In the genomic region with DNA sequence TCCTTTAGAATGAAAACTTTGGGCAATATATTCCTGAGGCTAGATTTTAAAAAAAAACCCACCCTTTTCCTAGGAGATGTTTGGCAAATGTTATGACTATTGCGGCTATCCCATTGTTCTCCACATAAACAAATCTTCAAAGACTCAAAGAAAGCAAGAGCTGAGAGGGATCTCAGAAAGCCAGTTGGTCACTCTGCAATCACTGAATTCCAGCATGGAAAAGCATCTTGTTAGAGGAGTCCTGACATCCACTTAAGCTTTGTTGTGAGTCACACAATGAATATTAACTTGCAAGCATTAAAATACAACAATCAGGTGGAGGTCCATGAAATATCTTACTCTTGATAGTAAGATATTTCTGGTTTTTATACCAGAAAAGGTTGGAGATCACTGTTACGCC, we compare ENCODE assay signal across 20 cellular contexts. TPM values are rescaled to one million over a fixed set of nuclear protein-coding genes. Genes with fewer than 3 reads are reported as not detected.
DNase-seq lines count a peak whose midpoint lies in the region; ATAC-seq and TF ChIP-seq lines count a peak whose summit lies in the region.
"Had no signal": no experiment of that assay in that cellular context is flagged by ENCODE, and none has a peak within 500 bp of the region (broad histone marks: within the 10 kb centered on the region; RNA-seq: fewer than 3 reads in every experiment).

No MANE protein-coding gene starts in this region.

- no peak for TF ChIP-seq EP300 in upper lobe of left lung (IDR thresholded peaks at IDR 0.05)

- no peaks in the 10 kb centered on the region for H3K79me1 ChIP-seq in mesenchymal stem cell (replicated peaks; ENCODE audit: low read length, poor library complexity, severe bottlenecking)

- 77% methylated on average over 2 of the region's 2 CpGs for WGBS in mesenchymal stem cell
- WGBS in upper lobe of left lung, 2 donors: 85 to 93% methylated on average over 2 of the region's 2 CpGs

- H2AFZ ChIP-seq in mesenchymal stem cell (ENCODE audit: low read depth, low read length): no peak overlapping the region

- no peak overlapping the region for H3K4me3 ChIP-seq in brain microvascular endothelial cell (ENCODE audit: low read depth, low read length)
- H3K4me3 ChIP-seq in mesenchymal stem cell (ENCODE audit: insufficient read depth in 1 of 2, low read depth in 1 of 2, low read length in 2 of 2): no peak overlapping the region
- no peak overlapping the region for H3K4me3 ChIP-seq in upper lobe of left lung
- H3K4me3 ChIP-seq: thoracic aorta had no signal

- ATAC-seq in upper lobe of left lung (ENCODE audit: low FRiP score in 2 of 2) (no peak), HG02588 (IDR thresholded peaks at IDR 0.05; ENCODE audit: unreplicated experiment) (no peak)
- ATAC-seq: stimulated activated effector memory CD8-positive, alpha-beta T cell treated with anti-CD3 and anti-CD28 coated beads, Interleukin-12 subunit alpha, Interleukin-12 subunit beta, amount 100 ng/mL, for 72 hours had no signal

- H3K9ac ChIP-seq in mesenchymal stem cell (ENCODE audit: low read length): peak overlapping the region; percentile 34

- H2BK5ac ChIP-seq in mesenchymal stem cell (ENCODE audit: low read depth, low read length, poor library complexity, severe bottlenecking): peak overlapping the region; percentile 46

- no peak for TF ChIP-seq CTCF in brain microvascular endothelial cell (IDR thresholded peaks at IDR 0.05; ENCODE audit: low read depth, low read length, missing control alignments)
- no peak for TF ChIP-seq CTCF in upper lobe of left lung (IDR thresholded peaks at IDR 0.05)

- no peak overlapping the region for H3K14ac ChIP-seq in mesenchymal stem cell (ENCODE audit: low read length in 2 of 2)

- H2AK5ac ChIP-seq in mesenchymal stem cell (ENCODE audit: low read length, severe bottlenecking): peak overlapping the region; percentile 80

- H3K4me2 ChIP-seq in mesenchymal stem cell (ENCODE audit: low read length, poor library complexity, severe bottlenecking): no peak overlapping the region

- DNase-seq in EH (ENCODE audit: low read depth) (peak; percentile 68), HS-27A (ENCODE audit: low read depth) (peak; percentile 15), brain microvascular endothelial cell (no peak), mesenchymal stem cell (no peak), upper lobe of left lung (no peak)
- DNase-seq in stimulated activated CD4-positive, alpha-beta T cell treated with anti-CD3 and anti-CD28 coated beads, Interleukin-4, amount 100 ng/mL, for 24 hours: no peak
- DNase-seq: activated CD4-positive, alpha-beta T cell treated with anti-CD3 and anti-CD28 coated beads, Interleukin-2, amount 10 ng/mL, durations not matched to agents 7 days and 5 days; activated CD8-positive, alpha-beta memory T cell treated with anti-CD3 and anti-CD28 coated beads, Interleukin-2, amount 50 U/mL, for 48 hours; activated effector memory CD4-positive, alpha-beta T cell treated with anti-CD3 and anti-CD28 coated beads, Interleukin-2, amount 50 U/mL, for 16 hours; AML-193; DMS79 treated with DMSO at 0.1 percent for 48 hours; hippocampal formation; Karpas-422; NCI-H1105 treated with DMSO at 0.1 percent for 48 hours; NCI-H2107; NCI-H510A treated with DMSO at 0.1 percent for 48 hours; T-helper 1 cell had no signal

- H3K27me3 ChIP-seq in brain microvascular endothelial cell (replicated peaks) (no peaks in the 10 kb centered on the region), mesenchymal stem cell (ENCODE audit: control insufficient read depth in 1 of 2, insufficient read depth in 1 of 2, low read length in 2 of 2) (no peaks in the 10 kb centered on the region), upper lobe of left lung (no peaks in the 10 kb centered on the region)

- peak overlapping the region; percentile 93 for H3K27ac ChIP-seq in brain microvascular endothelial cell
- H3K27ac ChIP-seq in mesenchymal stem cell (ENCODE audit: low read length, poor library complexity, severe bottlenecking): peak overlapping the region; percentile 59
- H3K27ac ChIP-seq in upper lobe of left lung: peak overlapping the region in 2 of 4 donors; percentile 8 to 10

- no peaks in the 10 kb centered on the region for H3K9me3 ChIP-seq in mesenchymal stem cell (ENCODE audit: control insufficient read depth, low read length)
- H3K9me3 ChIP-seq in upper lobe of left lung: no peaks in the 10 kb centered on the region
- H3K9me3 ChIP-seq: thoracic aorta had no signal

- peaks cover 3% of the 10 kb centered on the region for H3K4me1 ChIP-seq in mesenchymal stem cell (ENCODE audit: control insufficient read depth, insufficient read depth, low read depth, low read length)
- H3K4me1 ChIP-seq in upper lobe of left lung: peaks cover 2 to 23% (median 10%) of the 10 kb centered on the region in 4 donors

- H2BK12ac ChIP-seq in mesenchymal stem cell (ENCODE audit: low read length in 2 of 2): no peak overlapping the region

- H3K36me3 ChIP-seq in brain microvascular endothelial cell (replicated peaks) (no peaks in the 10 kb centered on the region), mesenchymal stem cell (ENCODE audit: control insufficient read depth in 1 of 2, insufficient read depth in 2 of 2, low read depth in 1 of 2, low read length in 2 of 2) (no peaks in the 10 kb centered on the region), upper lobe of left lung (no peaks in the 10 kb centered on the region)
- H3K36me3 ChIP-seq: thoracic aorta had no signal

- no peak for TF ChIP-seq POLR2A in upper lobe of left lung (IDR thresholded peaks at IDR 0.05)

- in situ Hi-C loops in brain microvascular endothelial cell (cut with HindIII; ENCODE audit: low pct_ligation_motif_present, low sequenced_read_pairs): no loop called here

- H3K23ac ChIP-seq in mesenchymal stem cell (ENCODE audit: low read length in 2 of 2): no peak overlapping the region

- no peak overlapping the region for H2BK15ac ChIP-seq in mesenchymal stem cell (ENCODE audit: low read depth, poor library complexity, severe bottlenecking)

- no peak overlapping the region for H2BK120ac ChIP-seq in mesenchymal stem cell (ENCODE audit: low read depth, low read length)

- H4K91ac ChIP-seq in mesenchymal stem cell (ENCODE audit: low read length): no peak overlapping the region

- no peak overlapping the region for H3K18ac ChIP-seq in mesenchymal stem cell (ENCODE audit: low read depth in 1 of 2, low read length in 2 of 2)

- no peak overlapping the region for H4K8ac ChIP-seq in mesenchymal stem cell (ENCODE audit: low read length)

- H3K4ac ChIP-seq in mesenchymal stem cell (ENCODE audit: low read depth in 1 of 2, low read length in 2 of 2): no peak overlapping the region

RNA-seq across cellular contexts. Expression of a gene that starts 11.0 kb away (rescaled TPM):
- polyA plus RNA-seq in mesenchymal stem cell (2013, experiment 1 of 2): 0.19 TPM
- polyA plus RNA-seq in mesenchymal stem cell (2013, experiment 2 of 2): 0.14 TPM
- 100 to 1,000 TPM in 1 of 6 donors, 10 to 100 TPM in 5; 68.8 to 113 (median 80.8) TPM for total RNA-seq in upper lobe of left lung
- total RNA-seq: activated CD4-positive, alpha-beta T cell treated with anti-CD3 and anti-CD28 coated beads, Interleukin-2, amount 10 ng/mL, durations not matched to agents 7 days and 5 days had no signal

Comparison
In these comparisons a context has a peak if more than half of its experiments do, and no peak if none do; other contexts are left out.
1. DNase-seq: peak in EH (single experiment) and HS-27A (single experiment); none in brain microvascular endothelial cell (single experiment), mesenchymal stem cell (single experiment), upper lobe of left lung (0 of 2) and stimulated activated CD4-positive, alpha-beta T cell treated with anti-CD3 and anti-CD28 coated beads, Interleukin-4, amount 100 ng/mL, for 24 hours (single experiment).